Comparison of ENCODE assay signal across 25 cellular contexts in the genomic region with DNA sequence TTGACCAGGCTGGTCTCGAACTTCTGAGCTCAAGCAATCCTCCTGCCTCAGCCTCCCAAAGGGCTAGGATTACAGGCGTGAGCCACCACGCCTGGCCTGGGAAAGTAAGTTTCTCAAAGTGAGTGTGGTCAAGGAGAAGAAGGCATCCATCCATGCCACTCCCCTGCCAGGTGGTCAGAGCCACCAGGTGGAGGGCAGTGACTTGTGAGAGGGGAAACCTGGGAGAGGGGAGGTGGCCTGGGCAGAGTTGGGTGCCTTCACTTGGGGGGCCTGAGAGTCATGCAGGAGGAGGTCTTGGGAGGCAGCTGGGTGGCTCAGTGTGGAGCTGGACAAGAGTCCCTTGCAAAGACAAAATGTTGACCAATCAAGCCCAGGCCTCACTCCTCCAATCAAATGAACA.
DNase-seq lines count a peak whose midpoint lies in the region; ATAC-seq, FAIRE-seq and TF ChIP-seq lines count a peak whose summit lies in the region.
"Had no signal": no experiment of that assay in that cellular context is flagged by ENCODE, and none has a peak within 500 bp of the region (broad histone marks: within the 10 kb centered on the region; RNA-seq: fewer than 3 reads in every experiment).

No MANE protein-coding gene starts in this region.

- H3K79me1 ChIP-seq in H1 (ENCODE audit: low read depth, low read length) (no peaks in the 10 kb centered on the region), neuronal stem cell (ENCODE audit: low read depth, low read length) (no peaks in the 10 kb centered on the region)

- DNase-seq in A673 (ENCODE audit: low spot score), result no peak
- DNase-seq in RWPE2 (ENCODE audit: low spot score), result peak; percentile 32
- no peak for DNase-seq in H1 (ENCODE audit: low read depth in 1 of 2, low spot score in 2 of 2)
- DNase-seq in neuronal stem cell (ENCODE audit: low spot score), result no peak
- no peak for DNase-seq in activated naive CD4-positive, alpha-beta T cell treated with anti-CD3 and anti-CD28 coated beads for 36 hours
- DNase-seq in NCI-H2029 (lab: John Stamatoyannopoulos, UW), result no peak
- DNase-seq in retina, result no peak
- no peak for DNase-seq in dedifferentiated amniotic fluid mesenchymal stem cell (ENCODE audit: extremely low spot score)
- DNase-seq: ACHN; BE2C; C1 segment of cervical spinal cord; CD4-positive, alpha-beta memory T cell; CD4-positive, CD25-positive, alpha-beta regulatory T cell; CD8-positive, alpha-beta memory T cell; DMS 273 treated with DMSO at 0.1 percent for 48 hours; DMS153; DMS53; DMS79; DND-41; GDM1 had no signal

- H3K4me1 ChIP-seq in A673 (ENCODE audit: insufficient read depth, low read length, poor library complexity, severe bottlenecking) (peaks cover 99% of the 10 kb centered on the region), RWPE2 (ENCODE audit: insufficient read depth, poor library complexity, severe bottlenecking) (no peaks in the 10 kb centered on the region), H1 (replicated peaks in 1 of 4; ENCODE audit: control insufficient read depth in 3 of 4, insufficient read depth in 4 of 4, low read length in 3 of 4) (peaks cover 0 to 6% (median 2%) of the 10 kb centered on the region in 4 experiments; a peak in 3 of 7 replicates), neuronal stem cell (ENCODE audit: control insufficient read depth in 2 of 2, insufficient read depth in 1 of 2, low read depth in 1 of 2, low read length in 2 of 2) (peaks cover 0 to 26% of the 10 kb centered on the region in 2 donors)
- H3K4me1 ChIP-seq: A549, BE2C, BLaER1 had no signal

- H3K27me3 ChIP-seq in A673 (replicated peaks; ENCODE audit: insufficient read depth, low read depth, low read length, poor library complexity) (no peaks in the 10 kb centered on the region), RWPE2 (ENCODE audit: insufficient read depth, poor library complexity, severe bottlenecking) (peaks cover 29% of the 10 kb centered on the region), H1 (replicated peaks in 1 of 4; ENCODE audit: control insufficient read depth in 3 of 4, extremely low read depth in 1 of 4, insufficient read depth in 3 of 4, low read length in 3 of 4) (no peaks in the 10 kb centered on the region; a peak in 1 of 7 replicates), neuronal stem cell (ENCODE audit: control insufficient read depth in 3 of 3, insufficient read depth in 3 of 3, low read depth in 1 of 3, low read length in 3 of 3) (peaks cover 0 to 6% (median 0%) of the 10 kb centered on the region in 3 experiments)
- H3K27me3 ChIP-seq: BE2C, BLaER1 had no signal

- H3K4ac ChIP-seq in H1 (replicated peaks; ENCODE audit: insufficient read length, low read depth, low read length) (no peak overlapping the region), neuronal stem cell (ENCODE audit: low read length) (no peak overlapping the region)

- 0 out of 2 replicates have a peak overlapping the region, but pooled peaks have one; percentile 70 for H2AK5ac ChIP-seq in H1 (ENCODE audit: low read depth, low read length)
- H2AK5ac ChIP-seq in neuronal stem cell (ENCODE audit: low read depth, low read length), result peak overlapping the region; percentile 1

- intact Hi-C loops in A673 (cut with micrococcal nuclease; ENCODE audit: unreplicated experiment), result loop anchor here (5.0 to 10.0 kb wide), 4 partner anchors 91 to 451 kb away; no protein-coding TSS in a partner anchor
- intact Hi-C loops in activated naive CD4-positive, alpha-beta T cell treated with anti-CD3 and anti-CD28 coated beads for 36 hours (cut with micrococcal nuclease), result no loop called here

- no peak overlapping the region for H4K8ac ChIP-seq in H1 (ENCODE audit: extremely low read depth, insufficient read depth, low read length)
- H4K8ac ChIP-seq in neuronal stem cell (ENCODE audit: low read depth, low read length), result no peak overlapping the region

- ATAC-seq in RWPE2 (ENCODE audit: low read depth), result no peak
- ATAC-seq: A549 had no signal

- no peaks in the 10 kb centered on the region for H3K79me2 ChIP-seq in H1 (ENCODE audit: control insufficient read depth in 1 of 2, insufficient read depth in 2 of 2, low read length in 2 of 2)

- H2BK5ac ChIP-seq in H1 (ENCODE audit: low read depth, low read length) (no peak overlapping the region), neuronal stem cell (ENCODE audit: low read length) (peak overlapping the region; percentile 1)

- no peak overlapping the region for H2AFZ ChIP-seq in H1 (ENCODE audit: low read length)
- H2AFZ ChIP-seq in neuronal stem cell (ENCODE audit: low read length), result no peak overlapping the region

- no peaks in the 10 kb centered on the region; the same call in 1 of the 2 replicates for H3K23me2 ChIP-seq in H1 (ENCODE audit: low read depth, low read length)

- no TSS peak for BruUV-seq in A673 (replicated peaks; lab: Mats Ljungman, UMichigan)

- H4K91ac ChIP-seq in H1 (replicated peaks; ENCODE audit: insufficient read length, low read length), result peak overlapping the region; percentile 25
- H4K91ac ChIP-seq in neuronal stem cell (ENCODE audit: low read depth, low read length, poor library complexity), result no peak overlapping the region

- H2BK20ac ChIP-seq in H1 (ENCODE audit: low read length), result no peak overlapping the region

- no peak overlapping the region for H3K27ac Mint-ChIP-seq in activated naive CD4-positive, alpha-beta T cell treated with anti-CD3 and anti-CD28 coated beads for 36 hours
- H3K27ac Mint-ChIP-seq: CD14-positive monocyte; CD4-positive, alpha-beta memory T cell; CD4-positive, CD25-positive, alpha-beta regulatory T cell; CD8-positive, alpha-beta memory T cell had no signal

- H3K9me3 ChIP-seq in A673 (ENCODE audit: low read depth, low read length, poor library complexity, severe bottlenecking) (no peaks in the 10 kb centered on the region), RWPE2 (ENCODE audit: severe bottlenecking) (no peaks in the 10 kb centered on the region), H1 (ENCODE audit: insufficient read depth in 2 of 2, low read depth in 1 of 2, low read length in 1 of 2) (no peaks in the 10 kb centered on the region), neuronal stem cell (replicated peaks in 1 of 2; ENCODE audit: control insufficient read depth in 2 of 2, insufficient read depth in 1 of 2, low read depth in 1 of 2, low read length in 2 of 2) (no peaks in the 10 kb centered on the region)
- H3K9me3 ChIP-seq: A549, BE2C, BLaER1 had no signal

- CTCF ChIA-PET in A673 (lab: Charles Lee), result interaction anchor here (1.0 kb wide), 1 partner anchor 127 kb away, joined by 4 read pairs; no protein-coding TSS in a partner anchor
- CTCF ChIA-PET in H1 (lab: Charles Lee; ENCODE audit: partially characterized antibody), result interaction anchor here (1.3 to 7.5 kb wide), 3 partner anchors 19 to 549 kb away, joined by 3 to 38 read pairs (median 3); no protein-coding TSS in a partner anchor
- CTCF ChIA-PET in activated naive CD4-positive, alpha-beta T cell treated with anti-CD3 and anti-CD28 coated beads for 36 hours (lab: Charles Lee), result no interaction called here

- no peak overlapping the region for H3K9ac ChIP-seq in H1 (replicated peaks in 1 of 4; ENCODE audit: extremely low read depth in 1 of 4, low read depth in 3 of 4, low read length in 3 of 4)
- peak overlapping the region; percentile 24 for H3K9ac ChIP-seq in neuronal stem cell (ENCODE audit: low read depth, low read length, poor library complexity)
- H3K9ac ChIP-seq: BLaER1 had no signal

- no peaks in the 10 kb centered on the region for H4K20me1 ChIP-seq in H1 (replicated peaks in 1 of 2; ENCODE audit: control insufficient read depth in 1 of 2, insufficient read depth in 2 of 2, low read length in 2 of 2)
- H4K20me1 ChIP-seq: BLaER1 had no signal

- H2BK120ac ChIP-seq in H1 (replicated peaks; ENCODE audit: low read depth, low read length), result no peak overlapping the region
- no peak overlapping the region for H2BK120ac ChIP-seq in neuronal stem cell (ENCODE audit: low read depth, low read length)

- FAIRE-seq in H1 (lab: Jason Lieb, UNC), result no peak
- FAIRE-seq: A549, GM12891 had no signal

- no peak overlapping the region for H3K56ac ChIP-seq in H1 (replicated peaks; ENCODE audit: insufficient read length, low read depth, low read length)

- no peaks in the 10 kb centered on the region for H3K36me3 Mint-ChIP-seq in activated naive CD4-positive, alpha-beta T cell treated with anti-CD3 and anti-CD28 coated beads for 36 hours (ENCODE audit: low read depth)
- H3K36me3 Mint-ChIP-seq: CD14-positive monocyte; CD4-positive, alpha-beta memory T cell; CD4-positive, CD25-positive, alpha-beta regulatory T cell; CD8-positive, alpha-beta memory T cell had no signal

- H2BK15ac ChIP-seq in H1 (ENCODE audit: low read length) (no peak overlapping the region), neuronal stem cell (ENCODE audit: low read length) (no peak overlapping the region)

- H3K4me2 ChIP-seq in H1 (ENCODE audit: insufficient read depth in 1 of 2, low read depth in 2 of 2, low read length in 2 of 2) (no peak overlapping the region), neuronal stem cell (ENCODE audit: insufficient read depth, low read length, poor library complexity, severe bottlenecking) (no peak overlapping the region)
- H3K4me2 ChIP-seq: A549, BLaER1 had no signal

- no peaks in the 10 kb centered on the region for H3K9me3 Mint-ChIP-seq in activated naive CD4-positive, alpha-beta T cell treated with anti-CD3 and anti-CD28 coated beads for 36 hours
- H3K9me3 Mint-ChIP-seq: CD14-positive monocyte; CD4-positive, alpha-beta memory T cell; CD4-positive, CD25-positive, alpha-beta regulatory T cell; CD8-positive, alpha-beta memory T cell had no signal

- H3K27ac ChIP-seq in A673 (ENCODE audit: low read depth, low read length, poor library complexity, severe bottlenecking) (peak overlapping the region; percentile 100), RWPE2 (ENCODE audit: poor library complexity, severe bottlenecking) (no peak overlapping the region), H1 (ENCODE audit: low read depth, low read length) (no peak overlapping the region), neuronal stem cell (replicated peaks; ENCODE audit: low read length) (no peak overlapping the region)
- H3K27ac ChIP-seq: 22Rv1, A549, BLaER1 had no signal

- TF ChIP-seq RAD21 in H1 (IDR thresholded peaks at IDR 0.05 in 1 of 2, conservative IDR thresholded peaks at IDR 0.05 in 1 of 2; ENCODE audit: low read depth in 2 of 2, low read length in 2 of 2), result no peak

- POLR2A ChIA-PET in A673 (lab: Charles Lee; ENCODE audit: low non-redundant PET) (no interaction called here), H1 (lab: Charles Lee; ENCODE audit: partially characterized antibody) (no interaction called here)

- H3K36me3 ChIP-seq in A673 (ENCODE audit: insufficient read depth, low read length, poor library complexity, severe bottlenecking) (no peaks in the 10 kb centered on the region), RWPE2 (ENCODE audit: low read depth) (no peaks in the 10 kb centered on the region), H1 (ENCODE audit: control insufficient read depth in 2 of 4, insufficient read depth in 4 of 4, low read length in 3 of 4) (no peaks in the 10 kb centered on the region), neuronal stem cell (replicated peaks in 1 of 2; ENCODE audit: control insufficient read depth in 2 of 2, insufficient read depth in 2 of 2, low read length in 2 of 2) (no peaks in the 10 kb centered on the region)
- H3K36me3 ChIP-seq: BE2C, BLaER1 had no signal

- no peak overlapping the region for H3K4me3 Mint-ChIP-seq in activated naive CD4-positive, alpha-beta T cell treated with anti-CD3 and anti-CD28 coated beads for 36 hours
- H3K4me3 Mint-ChIP-seq: CD14-positive monocyte; CD4-positive, alpha-beta memory T cell; CD4-positive, CD25-positive, alpha-beta regulatory T cell; CD8-positive, alpha-beta memory T cell had no signal

- TF ChIP-seq CTCF in A673 (conservative IDR thresholded peaks at IDR 0.05; ENCODE audit: low read depth, low read length) (no peak), RWPE2 (IDR thresholded peaks at IDR 0.05; ENCODE audit: poor library complexity, severe bottlenecking) (no peak), H1 (IDR thresholded peaks at IDR 0.05; ENCODE audit: control extremely low read depth in 1 of 3, insufficient read depth in 1 of 3, low read depth in 1 of 3, low read length in 3 of 3) (no peak)

- no peak for TF ChIP-seq POLR2A in H1 (IDR thresholded peaks at IDR 0.05; ENCODE audit: control extremely low read depth in 1 of 2, low read depth in 2 of 2, low read length in 2 of 2)

- TF ChIP-seq EP300 in H1 (IDR thresholded peaks at IDR 0.05; ENCODE audit: borderline replicate concordance in 1 of 2, low read depth in 2 of 2, low read length in 2 of 2), result no peak

- no peak overlapping the region for H3K4me3 ChIP-seq in A673 (ENCODE audit: low read depth, low read length, poor library complexity, severe bottlenecking)
- H3K4me3 ChIP-seq in RWPE2 (ENCODE audit: severe bottlenecking), result no peak overlapping the region
- no peak overlapping the region for H3K4me3 ChIP-seq in H1 (ENCODE audit: extremely low read depth in 1 of 4, insufficient read depth in 2 of 4, low read depth in 3 of 4, low read length in 4 of 4)
- H3K4me3 ChIP-seq in neuronal stem cell (ENCODE audit: low read length in 2 of 2), result no peak overlapping the region
- H3K4me3 ChIP-seq: A549, BLaER1 had no signal

- H3K23ac ChIP-seq in H1 (ENCODE audit: insufficient read length) (no peak overlapping the region), neuronal stem cell (ENCODE audit: low read depth, low read length, poor library complexity) (no peak overlapping the region)

- H3K18ac ChIP-seq in H1 (ENCODE audit: extremely low read depth, low read length) (no peak overlapping the region), neuronal stem cell (ENCODE audit: low read length) (peak overlapping the region; percentile 65)

- 89% methylated on average over 1 of the region's 3 CpGs; no CpG with 5 or more reads in 1 of the 2 experiments for WGBS in H1 (ENCODE audit: extremely low coverage in 1 of 2, insufficient coverage in 1 of 2, insufficient read length in 1 of 2, insufficient replicate concordance in 2 of 2, low coverage in 1 of 2, low lambda C conversion rate in 2 of 2, missing lambda C conversion rate in 1 of 2), 2 experiments
- no CpG with 5 or more reads among the region's 3 CpGs for WGBS in neuronal stem cell (ENCODE audit: extremely low coverage in 2 of 2, insufficient read length in 2 of 2, insufficient replicate concordance in 1 of 2), 2 donors

- H3K14ac ChIP-seq in H1 (ENCODE audit: insufficient read length), result no peak overlapping the region
- H3K14ac ChIP-seq in neuronal stem cell (ENCODE audit: low read length), result no peak overlapping the region

- H2BK12ac ChIP-seq in H1 (ENCODE audit: low read depth, low read length), result peak overlapping the region; percentile 80; the same call in 1 of the 2 replicates
- no peak overlapping the region for H2BK12ac ChIP-seq in neuronal stem cell (ENCODE audit: low read length)

- H3K27me3 Mint-ChIP-seq in activated naive CD4-positive, alpha-beta T cell treated with anti-CD3 and anti-CD28 coated beads for 36 hours (ENCODE audit: low read depth), result peaks cover 8% of the 10 kb centered on the region
- H3K27me3 Mint-ChIP-seq: CD4-positive, CD25-positive, alpha-beta regulatory T cell had no signal

- no peaks in the 10 kb centered on the region for H3K4me1 Mint-ChIP-seq in activated naive CD4-positive, alpha-beta T cell treated with anti-CD3 and anti-CD28 coated beads for 36 hours (ENCODE audit: low read depth)
- H3K4me1 Mint-ChIP-seq: CD14-positive monocyte; CD4-positive, alpha-beta memory T cell; CD4-positive, CD25-positive, alpha-beta regulatory T cell; CD8-positive, alpha-beta memory T cell had no signal

- H4K5ac ChIP-seq in H1 (ENCODE audit: insufficient read length, low read depth, low read length), result no peak overlapping the region
